In genomic region chr15:60043744-60044435, GRCh38 we compare ENCODE assay signal across 30 cellular contexts. TPM values are rescaled to one million over a fixed set of nuclear protein-coding genes. Genes with fewer than 3 reads are reported as not detected.
A peak's percentile ranks its signal among the peaks of the same experiment; 100 is the strongest.
DNase-seq lines count a peak whose midpoint lies in the region; ATAC-seq and TF ChIP-seq lines count a peak whose summit lies in the region.
"Had no signal": no experiment of that assay in that cellular context is flagged by ENCODE, and none has a peak within 500 bp of the region (broad histone marks: within the 10 kb centered on the region; RNA-seq: fewer than 3 reads in every experiment).

No MANE protein-coding gene starts in this region.

- H3K9ac ChIP-seq in HUES64 (ENCODE audit: low read depth, low read length), result no peak overlapping the region
- no peak overlapping the region for H3K9ac ChIP-seq in mesendoderm (ENCODE audit: low read length)

- H2BK5ac ChIP-seq in mesendoderm (ENCODE audit: low read length), result no peak overlapping the region

- no peak overlapping the region for H3K4ac ChIP-seq in mesendoderm (ENCODE audit: low read depth, low read length)

- WGBS in HUES64, result 84% methylated on average over 8 of the region's 8 CpGs
- WGBS in mesendoderm (ENCODE audit: extremely low coverage, insufficient coverage, low lambda C conversion rate), result no CpG with 5 or more reads among the region's 8 CpGs
- 78% methylated on average over 8 of the region's 8 CpGs for WGBS in body of pancreas, 2 donors

- H3K4me1 Mint-ChIP-seq in activated naive CD4-positive, alpha-beta T cell treated with anti-CD3 and anti-CD28 coated beads, Interleukin-2, amount 50 U/mL, for 24 hours, result peaks cover 14% of the 10 kb centered on the region
- peaks cover 26% of the 10 kb centered on the region for H3K4me1 Mint-ChIP-seq in activated CD4-positive, alpha-beta memory T cell treated with anti-CD3 and anti-CD28 coated beads, Interleukin-2, amount 10 ng/mL, durations not matched to agents 7 days and 5 days
- H3K4me1 Mint-ChIP-seq: activated B cell treated with CpG ODN at 0.5 μM for 24 hours; nephron; stimulated activated memory B cell treated with anti-CD40 and anti-IgM and Interleukin-4, amounts not matched to agents 10 μg/mL and 1 μg/mL and 100 μg/mL, for 72 hours had no signal

- H3K9me3 ChIP-seq in HUES64 (ENCODE audit: insufficient read depth, low read depth, low read length) (no peaks in the 10 kb centered on the region), body of pancreas (no peaks in the 10 kb centered on the region)
- H3K9me3 ChIP-seq: HAP-1, ovary, upper lobe of right lung had no signal

- no peak overlapping the region for H3K23ac ChIP-seq in mesendoderm (ENCODE audit: low read length)

- POLR2A ChIA-PET in activated CD4-positive, alpha-beta memory T cell treated with anti-CD3 and anti-CD28 coated beads, Interleukin-2, amount 10 ng/mL, durations not matched to agents 7 days and 5 days (lab: Charles Lee), result no interaction called here

- H3K4me3 ChIP-seq in HUES64 (ENCODE audit: low read length) (no peak overlapping the region), mesendoderm (ENCODE audit: low read length) (no peak overlapping the region), body of pancreas (no peak overlapping the region), brain microvascular endothelial cell (ENCODE audit: low read depth, low read length) (no peak overlapping the region)
- H3K4me3 ChIP-seq: HAP-1, lung, ovary, upper lobe of right lung had no signal

- H3K36me3 ChIP-seq in HUES64 (ENCODE audit: insufficient read depth, low read length), result no peaks in the 10 kb centered on the region
- H3K36me3 ChIP-seq in mesendoderm (ENCODE audit: control insufficient read depth, insufficient read depth, low read length), result no peaks in the 10 kb centered on the region
- H3K36me3 ChIP-seq in body of pancreas (replicated peaks in 1 of 2; ENCODE audit: insufficient read depth in 1 of 2, low read depth in 2 of 2), result no peaks in the 10 kb centered on the region
- H3K36me3 ChIP-seq in brain microvascular endothelial cell (replicated peaks), result no peaks in the 10 kb centered on the region
- H3K36me3 ChIP-seq: HAP-1, ovary, upper lobe of right lung had no signal

- no peak overlapping the region for H3K18ac ChIP-seq in mesendoderm (ENCODE audit: low read length)

- no peak overlapping the region for H3K27ac Mint-ChIP-seq in activated naive CD4-positive, alpha-beta T cell treated with anti-CD3 and anti-CD28 coated beads, Interleukin-2, amount 50 U/mL, for 24 hours
- peak overlapping the region; percentile 75 for H3K27ac Mint-ChIP-seq in activated CD4-positive, alpha-beta memory T cell treated with anti-CD3 and anti-CD28 coated beads, Interleukin-2, amount 10 ng/mL, durations not matched to agents 7 days and 5 days
- H3K27ac Mint-ChIP-seq: activated B cell treated with CpG ODN at 0.5 μM for 24 hours; nephron; stimulated activated memory B cell treated with anti-CD40 and anti-IgM and Interleukin-4, amounts not matched to agents 10 μg/mL and 1 μg/mL and 100 μg/mL, for 72 hours had no signal

- H2AK5ac ChIP-seq in mesendoderm (ENCODE audit: low read length), result no peak overlapping the region

- intact Hi-C loops in body of pancreas (cut with DNase I), result no loop called here

- H3K36me3 Mint-ChIP-seq in activated naive CD4-positive, alpha-beta T cell treated with anti-CD3 and anti-CD28 coated beads, Interleukin-2, amount 50 U/mL, for 24 hours, result no peaks in the 10 kb centered on the region
- no peaks in the 10 kb centered on the region for H3K36me3 Mint-ChIP-seq in activated CD4-positive, alpha-beta memory T cell treated with anti-CD3 and anti-CD28 coated beads, Interleukin-2, amount 10 ng/mL, durations not matched to agents 7 days and 5 days (ENCODE audit: low read depth)
- H3K36me3 Mint-ChIP-seq: stimulated activated memory B cell treated with anti-CD40 and anti-IgM and Interleukin-4, amounts not matched to agents 10 μg/mL and 1 μg/mL and 100 μg/mL, for 72 hours had no signal

- H3K4me2 ChIP-seq in mesendoderm (ENCODE audit: low read length), result no peak overlapping the region

- in situ Hi-C loops in brain microvascular endothelial cell (cut with HindIII; ENCODE audit: low pct_ligation_motif_present, low sequenced_read_pairs), result no loop called here

- H3K79me2 ChIP-seq in mesendoderm (ENCODE audit: control insufficient read depth, insufficient read depth, low read length), result no peaks in the 10 kb centered on the region

- TF ChIP-seq CTCF in body of pancreas (IDR thresholded peaks at IDR 0.05) (no peak), brain microvascular endothelial cell (IDR thresholded peaks at IDR 0.05; ENCODE audit: low read depth, low read length, missing control alignments) (no peak)

- H3K27ac ChIP-seq in HUES64 (ENCODE audit: low read depth, low read length) (peak overlapping the region; percentile 15; the same call in 1 of the 2 replicates), mesendoderm (ENCODE audit: low read depth, low read length) (no peak overlapping the region), body of pancreas (no peak overlapping the region), brain microvascular endothelial cell (no peak overlapping the region)
- H3K27ac ChIP-seq: ovary, upper lobe of right lung had no signal

- H3K4me3 Mint-ChIP-seq in activated naive CD4-positive, alpha-beta T cell treated with anti-CD3 and anti-CD28 coated beads, Interleukin-2, amount 50 U/mL, for 24 hours, result peak overlapping the region; percentile 24
- no peak overlapping the region for H3K4me3 Mint-ChIP-seq in activated CD4-positive, alpha-beta memory T cell treated with anti-CD3 and anti-CD28 coated beads, Interleukin-2, amount 10 ng/mL, durations not matched to agents 7 days and 5 days
- H3K4me3 Mint-ChIP-seq: activated B cell treated with CpG ODN at 0.5 μM for 24 hours; nephron; stimulated activated memory B cell treated with anti-CD40 and anti-IgM and Interleukin-4, amounts not matched to agents 10 μg/mL and 1 μg/mL and 100 μg/mL, for 72 hours had no signal

- ATAC-seq in body of pancreas, result no peak
- ATAC-seq in GM21723 (IDR thresholded peaks at IDR 0.05; ENCODE audit: unreplicated experiment), result no peak
- ATAC-seq: stimulated activated memory B cell treated with anti-CD40 and anti-IgM and Interleukin-4, amounts not matched to agents 10 μg/mL and 1 μg/mL and 100 μg/mL, for 72 hours; upper lobe of right lung had no signal

- TF ChIP-seq POLR2A in body of pancreas (IDR thresholded peaks at IDR 0.05), result no peak

- CTCF ChIA-PET in activated CD4-positive, alpha-beta memory T cell treated with anti-CD3 and anti-CD28 coated beads, Interleukin-2, amount 10 ng/mL, durations not matched to agents 7 days and 5 days (lab: Charles Lee), result interaction anchor here (3.2 kb wide), 1 partner anchor 127 kb away, joined by 11 read pairs; no protein-coding TSS in a partner anchor

- no peak overlapping the region for H2BK120ac ChIP-seq in mesendoderm (ENCODE audit: low read depth, low read length)

- H3K79me1 ChIP-seq in mesendoderm (ENCODE audit: low read length), result no peaks in the 10 kb centered on the region

- H3K4me1 ChIP-seq in HUES64 (ENCODE audit: insufficient read depth, low read length) (peaks cover 44% of the 10 kb centered on the region), mesendoderm (ENCODE audit: control insufficient read depth, low read depth, low read length) (no peaks in the 10 kb centered on the region), body of pancreas (no peaks in the 10 kb centered on the region)
- H3K4me1 ChIP-seq: HAP-1, upper lobe of right lung had no signal

- H3K9me3 Mint-ChIP-seq in activated naive CD4-positive, alpha-beta T cell treated with anti-CD3 and anti-CD28 coated beads, Interleukin-2, amount 50 U/mL, for 24 hours, result no peaks in the 10 kb centered on the region
- no peaks in the 10 kb centered on the region for H3K9me3 Mint-ChIP-seq in activated CD4-positive, alpha-beta memory T cell treated with anti-CD3 and anti-CD28 coated beads, Interleukin-2, amount 10 ng/mL, durations not matched to agents 7 days and 5 days
- H3K9me3 Mint-ChIP-seq: activated B cell treated with CpG ODN at 0.5 μM for 24 hours; activated naive CD4-positive, alpha-beta T cell treated with anti-CD3 and anti-CD28 coated beads for 36 hours; nephron had no signal

- no peak overlapping the region for H4K5ac ChIP-seq in mesendoderm (ENCODE audit: low read length)

- H3K27me3 ChIP-seq in HUES64 (ENCODE audit: insufficient read depth, low read length), result no peaks in the 10 kb centered on the region
- no peaks in the 10 kb centered on the region for H3K27me3 ChIP-seq in mesendoderm (ENCODE audit: insufficient read depth, low read length, poor library complexity)
- H3K27me3 ChIP-seq in body of pancreas, result peaks cover 0 to 4% of the 10 kb centered on the region in 2 donors
- peaks cover 5% of the 10 kb centered on the region for H3K27me3 ChIP-seq in brain microvascular endothelial cell (replicated peaks)
- H3K27me3 ChIP-seq: ovary, upper lobe of right lung had no signal

- H3K56ac ChIP-seq in mesendoderm (ENCODE audit: low read length), result no peak overlapping the region

- no peak for DNase-seq in activated naive CD4-positive, alpha-beta T cell treated with Interleukin-2 at 50 U/mL for 16 hours
- DNase-seq in activated CD4-positive, alpha-beta memory T cell treated with anti-CD3 and anti-CD28 coated beads, Interleukin-2, amount 10 ng/mL, durations not matched to agents 7 days and 5 days, result no peak
- DNase-seq in mesendoderm (peak; percentile 35), body of pancreas (no peak), brain microvascular endothelial cell (no peak)
- DNase-seq: activated B cell treated with CpG ODN at 0.5 μM for 24 hours; activated CD4-positive, alpha-beta T cell treated with anti-CD3 and anti-CD28 coated beads, Interleukin-2, amount 50 U/mL, for 48 hours; activated naive CD4-positive, alpha-beta T cell treated with anti-CD3 and anti-CD28 coated beads for 36 hours; activated T-cell treated with anti-CD3 and anti-CD28 coated beads, Interleukin-2, amount 50 U/mL, for 1 hour; amygdala; C1 segment of cervical spinal cord; DMS153; hippocampal formation; NCI-H1694 treated with DMSO at 0.1 percent for 48 hours; NCI-H446; NCI-H774; ovary; SIG-M5; upper lobe of right lung had no signal

- peaks cover 4% of the 10 kb centered on the region for H3K27me3 Mint-ChIP-seq in activated naive CD4-positive, alpha-beta T cell treated with anti-CD3 and anti-CD28 coated beads, Interleukin-2, amount 50 U/mL, for 24 hours
- no peaks in the 10 kb centered on the region for H3K27me3 Mint-ChIP-seq in activated CD4-positive, alpha-beta memory T cell treated with anti-CD3 and anti-CD28 coated beads, Interleukin-2, amount 10 ng/mL, durations not matched to agents 7 days and 5 days

- no peak overlapping the region for H2BK15ac ChIP-seq in mesendoderm (replicated peaks; ENCODE audit: low read depth)

- no peak overlapping the region for H4K8ac ChIP-seq in mesendoderm (ENCODE audit: low read depth, low read length)

RNA-seq across cellular contexts. Expression of gene FOXB1, which starts 39.8 kb away (rescaled TPM):
- polyA plus RNA-seq in HUES64 (2013, experiment 1 of 2), result 16.4 TPM
- 23.1 TPM for polyA plus RNA-seq in HUES64 (2013, experiment 2 of 2)
- total RNA-seq in activated CD4-positive, alpha-beta memory T cell treated with anti-CD3 and anti-CD28 coated beads, Interleukin-2, amount 10 ng/mL, durations not matched to agents 7 days and 5 days, result 1 to 10 TPM; 3.7 to 5.2 TPM
- 4.7 TPM for polyA plus RNA-seq in mesendoderm (2013, experiment 1 of 2)
- polyA plus RNA-seq in mesendoderm (2013, experiment 2 of 2), result 5.5 TPM
- total RNA-seq in body of pancreas, result not detected
- total RNA-seq: activated B cell treated with CpG ODN at 0.5 μM for 24 hours; activated naive CD4-positive, alpha-beta T cell treated with anti-CD3 and anti-CD28 coated beads for 36 hours; bronchial epithelial cell; LHCN-M2; lung; renal cortical epithelial cell; skeletal muscle tissue; upper lobe of right lung had no signal
- polyA plus RNA-seq: ovary had no signal

Comparison
In these comparisons a context has a peak if more than half of its experiments do, and no peak if none do; other contexts are left out.
1. RNA of gene FOXB1, which starts 39.8 kb away (total RNA-seq): 3.7 to 5.2 TPM in activated CD4-positive, alpha-beta memory T cell treated with anti-CD3 and anti-CD28 coated beads, Interleukin-2, amount 10 ng/mL, durations not matched to agents 7 days and 5 days; not detected in body of pancreas; every median in the first group is over 4 times any median in the second.